8 cellular contexts compared by ENCODE assay signal in the genomic region with DNA sequence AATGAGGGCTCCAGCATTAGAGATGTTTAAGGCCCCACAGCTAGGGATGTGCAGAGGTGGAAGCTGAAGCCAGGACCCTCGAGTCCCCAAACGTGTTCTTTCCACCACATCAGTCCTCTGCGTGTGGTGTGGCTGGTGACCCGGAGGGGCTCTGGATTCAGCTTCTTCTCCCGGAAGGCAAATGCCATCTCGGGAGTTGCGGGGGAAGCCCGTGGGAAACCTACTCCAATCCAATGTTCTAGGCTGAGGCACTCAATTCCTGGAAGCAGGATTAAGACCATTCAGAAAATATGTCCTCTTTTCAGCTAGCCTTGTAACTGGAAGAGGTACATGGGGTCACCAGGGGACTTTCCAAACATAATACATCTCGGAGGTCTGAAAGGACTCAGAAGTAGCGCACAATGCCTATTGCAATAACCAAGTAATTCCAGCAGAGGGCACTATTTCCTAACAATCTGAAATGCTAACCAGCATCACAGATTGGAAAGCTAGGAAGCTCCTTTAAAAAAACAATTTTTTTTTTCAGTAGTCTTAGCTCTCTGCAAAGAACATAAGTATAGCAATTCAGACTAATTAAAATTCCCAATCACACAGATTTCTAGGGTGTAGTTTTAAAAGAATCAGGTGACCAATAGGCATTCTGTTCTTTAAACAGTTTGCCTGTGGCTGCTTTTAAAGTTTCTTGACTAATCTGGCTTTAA. TPM values are rescaled to one million over a fixed set of nuclear protein-coding genes. Genes with fewer than 3 reads are reported as not detected.
DNase-seq lines count a peak whose midpoint lies in the region; TF ChIP-seq lines count a peak whose summit lies in the region.

No MANE protein-coding gene starts in this region.

- H3K27me3 ChIP-seq in Karpas-422 (ENCODE audit: low read length), result no peaks in the 10 kb centered on the region

- H3K9me3 ChIP-seq in Karpas-422 (ENCODE audit: low read length) (no peaks in the 10 kb centered on the region), SK-N-MC (ENCODE audit: low read depth, low read length) (no peaks in the 10 kb centered on the region)

- no peaks in the 10 kb centered on the region for H4K20me1 ChIP-seq in Karpas-422 (ENCODE audit: insufficient read depth, low read depth, low read length)

- TF ChIP-seq CTCF in epithelial cell of esophagus (IDR thresholded peaks at IDR 0.05; ENCODE audit: insufficient read depth, low read depth, low read length, missing control alignments), result peak; percentile 82

- H3K4me1 ChIP-seq in Karpas-422 (ENCODE audit: low read length), result no peaks in the 10 kb centered on the region

- no peak overlapping the region for H3K4me2 ChIP-seq in Karpas-422 (ENCODE audit: low read depth, low read length, poor library complexity, severe bottlenecking)

- H3K4me3 ChIP-seq in Karpas-422 (ENCODE audit: low read length), result no peak overlapping the region
- H3K4me3 ChIP-seq in SK-N-MC, result peak overlapping the region; percentile 45; the same call in 1 of the 2 replicates
- H3K4me3 ChIP-seq in epithelial cell of esophagus (ENCODE audit: low read length), result no peak overlapping the region

- peak; percentile 11 for DNase-seq in stimulated activated CD4-positive, alpha-beta T cell treated with anti-CD3 and anti-CD28 coated beads, Interleukin-2, amount 100 ng/mL, for 4 hours (ENCODE audit: low read depth)
- no peak for DNase-seq in stimulated activated CD4-positive, alpha-beta T cell treated with anti-CD3 and anti-CD28 coated beads, Interleukin-4, amount 100 ng/mL, for 4 hours
- DNase-seq in Karpas-422 (peak; percentile 88), SK-N-MC (ENCODE audit: low read depth, low spot score) (peak; percentile 67), epithelial cell of esophagus (ENCODE audit: low read depth) (peak; percentile 70), myocyte (ENCODE audit: low read depth) (peak; percentile 77), UCSD-AML1 (lab: John Stamatoyannopoulos, UW; ENCODE audit: unreplicated experiment) (no peak)
- no peak for DNase-seq in activated CD8-positive, alpha-beta memory T cell treated with anti-CD3 and anti-CD28 coated beads, Interleukin-2, amount 50 U/mL, for 48 hours

- no peaks in the 10 kb centered on the region for H3K79me2 ChIP-seq in Karpas-422 (ENCODE audit: low read length)

- 0 out of 2 replicates have a peak overlapping the region, but pooled peaks have one; percentile 27 for H2AFZ ChIP-seq in Karpas-422 (ENCODE audit: low read length)

- H3K36me3 ChIP-seq in Karpas-422 (ENCODE audit: insufficient read depth, low read length) (no peaks in the 10 kb centered on the region), SK-N-MC (ENCODE audit: insufficient read depth, low read length) (no peaks in the 10 kb centered on the region)

- H3K9me2 ChIP-seq in Karpas-422 (replicated peaks; ENCODE audit: insufficient read depth, low read length), result no peaks in the 10 kb centered on the region

- H3K9ac ChIP-seq in Karpas-422 (ENCODE audit: low read length) (no peak overlapping the region), SK-N-MC (ENCODE audit: insufficient read length) (no peak overlapping the region)

- H3K27ac ChIP-seq in Karpas-422 (ENCODE audit: low read length), result no peak overlapping the region
- H3K27ac ChIP-seq in SK-N-MC, result no peak overlapping the region

RNA-seq across cellular contexts. Expression of gene BNC1, which starts 36.2 kb away (rescaled TPM):
- total RNA-seq in Karpas-422 (2014; rRNA removed; shearing (Covaris generic); ENCODE audit: low replicate concordance), result not detected in 2 replicates
- 3.6 and 5.1 TPM in 2 replicates for total RNA-seq in myocyte
- 2.8 TPM for polyA plus RNA-seq in myocyte (2012)

RNA-seq across cellular contexts. Expression of gene HDGFL3, which starts 40.7 kb away (rescaled TPM):
- not detected in 2 replicates for total RNA-seq in Karpas-422 (2014; rRNA removed; shearing (Covaris generic); ENCODE audit: low replicate concordance)
- total RNA-seq in myocyte, result 40.9 and 43.3 TPM in 2 replicates
- 38.1 TPM for polyA plus RNA-seq in myocyte (2012)

Comparison
In these comparisons a context has a peak if more than half of its experiments do, and no peak if none do; other contexts are left out.
1. DNase-seq: peak in stimulated activated CD4-positive, alpha-beta T cell treated with anti-CD3 and anti-CD28 coated beads, Interleukin-2, amount 100 ng/mL, for 4 hours (single experiment), Karpas-422 (single experiment), SK-N-MC (single experiment), epithelial cell of esophagus (single experiment) and myocyte (single experiment); none in stimulated activated CD4-positive, alpha-beta T cell treated with anti-CD3 and anti-CD28 coated beads, Interleukin-4, amount 100 ng/mL, for 4 hours (0 of 2), activated CD8-positive, alpha-beta memory T cell treated with anti-CD3 and anti-CD28 coated beads, Interleukin-2, amount 50 U/mL, for 48 hours (single experiment) and UCSD-AML1 (single experiment).
2. RNA of gene HDGFL3, which starts 40.7 kb away (total RNA-seq): 40.9 to 43.3 TPM in myocyte; not detected in Karpas-422; every median in the first group is over 10 times any median in the second.